In the genomic region with DNA sequence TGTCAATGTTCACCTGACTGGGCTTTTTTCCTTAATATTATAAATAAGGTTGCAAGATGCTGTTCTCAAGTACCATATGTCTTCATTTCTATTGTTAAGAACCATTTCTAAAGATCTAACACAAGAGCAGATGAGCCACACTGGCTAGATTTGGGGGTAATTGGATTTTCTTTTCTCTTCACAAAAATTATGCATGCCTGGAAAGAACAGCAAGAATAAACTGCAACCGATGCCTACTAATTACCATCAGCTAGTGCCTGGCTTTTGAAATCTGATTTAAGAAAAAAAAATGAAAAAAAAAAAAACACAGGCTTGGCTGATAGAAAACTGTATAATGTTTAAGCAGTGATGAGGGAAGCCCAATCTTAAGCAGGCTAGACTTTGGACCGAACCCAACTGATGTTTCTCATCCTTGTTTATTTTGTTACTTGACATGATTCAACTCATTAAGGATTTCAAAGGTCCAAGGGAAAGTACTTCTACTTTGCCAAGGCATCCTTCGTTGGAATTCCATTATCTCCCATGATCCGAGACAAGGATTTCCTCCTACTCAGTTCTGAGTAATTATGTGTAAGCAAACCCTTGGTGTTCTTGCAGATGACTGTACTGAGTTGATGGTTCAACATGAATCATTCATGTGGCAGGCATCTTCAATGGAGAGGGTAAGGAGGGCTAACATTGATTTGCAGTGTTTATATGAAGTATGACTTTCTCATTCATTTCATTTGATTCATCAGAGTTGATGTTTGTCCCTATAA, we compare ENCODE assay signal across 10 cellular contexts.
A peak's percentile ranks its signal among the peaks of the same experiment; 100 is the strongest.
DNase-seq lines count a peak whose midpoint lies in the region; ATAC-seq and TF ChIP-seq lines count a peak whose summit lies in the region.
"Had no signal": no experiment of that assay in that cellular context is flagged by ENCODE, and none has a peak within 500 bp of the region (broad histone marks: within the 10 kb centered on the region; RNA-seq: fewer than 3 reads in every experiment).

No MANE protein-coding gene starts in this region.

- 0 out of 2 replicates have a peak overlapping the region, but pooled peaks have one; percentile 4 for H2BK20ac ChIP-seq in IMR-90 (ENCODE audit: low read depth, low read length)

- TF ChIP-seq CTCF in IMR-90 (conservative IDR thresholded peaks at IDR 0.05; ENCODE audit: low read depth, low read length) (no peak), chondrocyte (IDR thresholded peaks at IDR 0.05) (no peak)

- H4K8ac ChIP-seq in IMR-90 (ENCODE audit: low read depth in 2 of 2, low read length in 2 of 2): peak overlapping the region in 1 of 2 experiments; percentile 25; a peak in 1 of 4 replicates
- H4K8ac ChIP-seq in mesenchymal stem cell (ENCODE audit: low read length): no peak overlapping the region

- H3K27ac Mint-ChIP-seq in chondrocyte (ENCODE audit: unreplicated experiment): peak overlapping the region; percentile 65

- H3K4ac ChIP-seq in IMR-90 (ENCODE audit: low read depth, low read length) (no peak overlapping the region; the same call in 1 of the 2 replicates), mesenchymal stem cell (ENCODE audit: low read depth in 1 of 2, low read length in 2 of 2) (no peak overlapping the region)

- dilution Hi-C loops in IMR-90 (cut with HindIII; ENCODE audit: low sequenced_read_pairs, unreplicated experiment): no loop called here

- ATAC-seq in IMR-90 (ENCODE audit: low read depth): peak; percentile 92

- CTCF ChIA-PET in IMR-90 (lab: Yijun Ruan, JAX): interaction anchor here (0.6 kb wide), 1 partner anchor 19 kb away, joined by 3 read pairs; no protein-coding TSS in a partner anchor

- H4K91ac ChIP-seq in IMR-90 (ENCODE audit: insufficient read depth, low read depth, low read length): no peak overlapping the region
- H4K91ac ChIP-seq in mesenchymal stem cell (ENCODE audit: low read length): no peak overlapping the region

- H2BK5ac ChIP-seq in IMR-90 (ENCODE audit: low read depth, low read length, poor library complexity, severe bottlenecking): peak overlapping the region; percentile 28
- no peak overlapping the region for H2BK5ac ChIP-seq in mesenchymal stem cell (ENCODE audit: low read depth, low read length, poor library complexity, severe bottlenecking)

- H3K18ac ChIP-seq in IMR-90 (ENCODE audit: low read depth, low read length) (peak overlapping the region; percentile 20; the same call in 1 of the 2 replicates), mesenchymal stem cell (ENCODE audit: low read depth in 1 of 2, low read length in 2 of 2) (no peak overlapping the region)

- peak overlapping the region; percentile 35 for H2BK120ac ChIP-seq in IMR-90 (ENCODE audit: low read depth, low read length)
- H2BK120ac ChIP-seq in mesenchymal stem cell (ENCODE audit: low read depth, low read length): no peak overlapping the region

- no peak overlapping the region; the same call in 1 of the 2 replicates for H3K14ac ChIP-seq in IMR-90 (replicated peaks; ENCODE audit: low read depth, low read length)
- H3K14ac ChIP-seq in mesenchymal stem cell (ENCODE audit: low read length in 2 of 2): no peak overlapping the region

- no peaks in the 10 kb centered on the region for H3K36me3 Mint-ChIP-seq in chondrocyte (ENCODE audit: low read depth)

- H3K23ac ChIP-seq in IMR-90 (ENCODE audit: low read depth, low read length) (no peak overlapping the region), mesenchymal stem cell (ENCODE audit: low read length in 2 of 2) (no peak overlapping the region)

- H3K9me3 Mint-ChIP-seq in chondrocyte (ENCODE audit: low read depth): no peaks in the 10 kb centered on the region

- H3K9ac ChIP-seq in IMR-90 (ENCODE audit: low read depth, low read length): no peak overlapping the region
- peak overlapping the region; percentile 76 for H3K9ac ChIP-seq in mesenchymal stem cell (ENCODE audit: low read length)

- H2AK5ac ChIP-seq in IMR-90 (ENCODE audit: low read depth, low read length): no peak overlapping the region
- no peak overlapping the region for H2AK5ac ChIP-seq in mesenchymal stem cell (ENCODE audit: low read length, severe bottlenecking)

- H2BK12ac ChIP-seq in mesenchymal stem cell (ENCODE audit: low read length in 2 of 2): no peak overlapping the region

- H3K36me3 ChIP-seq in IMR-90 (ENCODE audit: control insufficient read depth, insufficient read depth, low read length): no peaks in the 10 kb centered on the region
- H3K36me3 ChIP-seq in mesenchymal stem cell (ENCODE audit: control insufficient read depth in 1 of 2, insufficient read depth in 2 of 2, low read depth in 1 of 2, low read length in 2 of 2): no peaks in the 10 kb centered on the region

- H3K56ac ChIP-seq in IMR-90 (ENCODE audit: extremely low read depth, insufficient read depth, low read length): no peak overlapping the region

- H3K79me1 ChIP-seq in IMR-90 (ENCODE audit: low read depth in 1 of 2, low read length in 2 of 2) (0 out of 4 replicates have a peak, but pooled peaks cover 0 to 3% of the 10 kb centered on the region in 2 experiments), mesenchymal stem cell (replicated peaks; ENCODE audit: low read length, poor library complexity, severe bottlenecking) (no peaks in the 10 kb centered on the region)

- H3K4me1 Mint-ChIP-seq in chondrocyte (ENCODE audit: low read depth): peaks cover 22% of the 10 kb centered on the region

- WGBS in IMR-90 (ENCODE audit: extremely low coverage in 2 of 2, insufficient read length in 1 of 2), 2 experiments: no CpG with 5 or more reads among the region's 4 CpGs
- 0% methylated on average over 2 of the region's 4 CpGs for WGBS in mesenchymal stem cell

- intact Hi-C loops in IMR-90 (cut with micrococcal nuclease): loop anchor here (1.0 to 10.0 kb wide), 5 partner anchors 92 to 300 kb away; partner anchors contain the start of gene SPRY2

- BruUV-seq in IMR-90 (replicated peaks; lab: Mats Ljungman, UMichigan): no TSS peak

- H2BK15ac ChIP-seq in IMR-90 (ENCODE audit: low read depth, low read length): no peak overlapping the region
- H2BK15ac ChIP-seq in mesenchymal stem cell (ENCODE audit: low read depth, poor library complexity, severe bottlenecking): no peak overlapping the region

- POLR2A ChIA-PET in IMR-90 (lab: Charles Lee; ENCODE audit: unreplicated experiment): no interaction called here

- H3K9me1 ChIP-seq in IMR-90 (ENCODE audit: insufficient read depth, low read length): no peaks in the 10 kb centered on the region

- no peak overlapping the region for H2AK9ac ChIP-seq in IMR-90 (replicated peaks; ENCODE audit: low read depth, low read length, poor library complexity)

- H3K4me3 ChIP-seq in IMR-90 (ENCODE audit: insufficient read depth, low read depth, low read length): no peak overlapping the region
- H3K4me3 ChIP-seq in mesenchymal stem cell (ENCODE audit: insufficient read depth in 1 of 2, low read depth in 1 of 2, low read length in 2 of 2): peak overlapping the region in 1 of 2 experiments; percentile 34

- TF ChIP-seq POLR2A in IMR-90 (IDR thresholded peaks at IDR 0.05; ENCODE audit: low read depth, low read length): no peak

- H3K4me1 ChIP-seq in IMR-90 (ENCODE audit: control insufficient read depth, insufficient read depth, low read length): peaks cover 10% of the 10 kb centered on the region; the same call in 1 of the 2 replicates
- H3K4me1 ChIP-seq in mesenchymal stem cell (ENCODE audit: control insufficient read depth, insufficient read depth, low read depth, low read length): no peaks in the 10 kb centered on the region

- H3K9me3 ChIP-seq in IMR-90 (ENCODE audit: control insufficient read depth, insufficient read depth, low read length) (no peaks in the 10 kb centered on the region), mesenchymal stem cell (ENCODE audit: control insufficient read depth, low read length) (no peaks in the 10 kb centered on the region)

- H4K5ac ChIP-seq in IMR-90 (ENCODE audit: low read depth, low read length): no peak overlapping the region

- TF ChIP-seq RAD21 in IMR-90 (IDR thresholded peaks at IDR 0.05; ENCODE audit: low read length): peak; percentile 19

- H3K4me3 Mint-ChIP-seq in chondrocyte (ENCODE audit: unreplicated experiment): no peak overlapping the region

- H2AFZ ChIP-seq in IMR-90 (replicated peaks; ENCODE audit: low read length, poor library complexity): no peak overlapping the region
- no peak overlapping the region for H2AFZ ChIP-seq in mesenchymal stem cell (ENCODE audit: low read depth, low read length)

- DNase-seq in AG08395 (ENCODE audit: low spot score) (peak; percentile 77), IMR-90 (peak; percentile 100), chondrocyte (ENCODE audit: low spot score) (no peak), mesenchymal stem cell (peak; percentile 96), NCI-H2227 (lab: John Stamatoyannopoulos, UW; ENCODE audit: unreplicated experiment) (no peak), COR-L47 (lab: John Stamatoyannopoulos, UW) (no peak), cerebellar cortex (ENCODE audit: low spot score) (no peak), cerebellar nuclear complex (lab: John Stamatoyannopoulos, UW) (no peak)
- DNase-seq: RPMI8226; stimulated activated CD4-positive, alpha-beta T cell treated with anti-CD3 and anti-CD28 coated beads, Interleukin-1b, Interleukin-23, amount 100 ng/mL, for 48 hours had no signal

- in situ Hi-C loops in IMR-90 (cut with MboI; ENCODE audit: low sequenced_read_pairs): loop anchor here (10.0 to 25.0 kb wide), 2 partner anchors 253 to 294 kb away; no protein-coding TSS in a partner anchor

- no peaks in the 10 kb centered on the region for H3K27me3 ChIP-seq in IMR-90 (ENCODE audit: control insufficient read depth, insufficient read depth, low read length)
- no peaks in the 10 kb centered on the region for H3K27me3 ChIP-seq in mesenchymal stem cell (ENCODE audit: control insufficient read depth in 1 of 2, insufficient read depth in 1 of 2, low read length in 2 of 2)

- H3K27me3 Mint-ChIP-seq in chondrocyte (ENCODE audit: low read depth): no peaks in the 10 kb centered on the region

- no peaks in the 10 kb centered on the region for H4K20me1 ChIP-seq in IMR-90 (ENCODE audit: insufficient read depth, low read length)

- H3K27ac ChIP-seq in IMR-90 (ENCODE audit: insufficient read depth, low read length) (no peak overlapping the region), mesenchymal stem cell (ENCODE audit: low read length, poor library complexity, severe bottlenecking) (peak overlapping the region; percentile 34)

- H3K4me2 ChIP-seq in IMR-90 (ENCODE audit: low read depth, low read length) (peak overlapping the region; percentile 38; the same call in 1 of the 2 replicates), mesenchymal stem cell (ENCODE audit: low read length, poor library complexity, severe bottlenecking) (no peak overlapping the region)

TF ChIP-seq in IMR-90, 13 proteins besides CTCF, POLR2A, EP300 and RAD21 (continues in another document):
- TF ChIP-seq, protein P1, sequence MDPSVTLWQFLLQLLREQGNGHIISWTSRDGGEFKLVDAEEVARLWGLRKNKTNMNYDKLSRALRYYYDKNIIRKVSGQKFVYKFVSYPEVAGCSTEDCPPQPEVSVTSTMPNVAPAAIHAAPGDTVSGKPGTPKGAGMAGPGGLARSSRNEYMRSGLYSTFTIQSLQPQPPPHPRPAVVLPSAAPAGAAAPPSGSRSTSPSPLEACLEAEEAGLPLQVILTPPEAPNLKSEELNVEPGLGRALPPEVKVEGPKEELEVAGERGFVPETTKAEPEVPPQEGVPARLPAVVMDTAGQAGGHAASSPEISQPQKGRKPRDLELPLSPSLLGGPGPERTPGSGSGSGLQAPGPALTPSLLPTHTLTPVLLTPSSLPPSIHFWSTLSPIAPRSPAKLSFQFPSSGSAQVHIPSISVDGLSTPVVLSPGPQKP (IDR thresholded peaks at IDR 0.05; ENCODE audit: borderline replicate concordance, low read depth, low read length): no peak

Comparison
In these comparisons a context has a peak if more than half of its experiments do, and no peak if none do; other contexts are left out.
1. DNase-seq: peak in AG08395 (single experiment), IMR-90 (single experiment) and mesenchymal stem cell (single experiment); none in chondrocyte (single experiment), NCI-H2227 (single experiment), COR-L47 (single experiment), cerebellar cortex (single experiment) and cerebellar nuclear complex (0 of 2).